16 cellular contexts compared by ENCODE assay signal in genomic region chr4:185113340-185113739, GRCh38. TPM values are rescaled to one million over a fixed set of nuclear protein-coding genes. Genes with fewer than 3 reads are reported as not detected.
A peak's percentile ranks its signal among the peaks of the same experiment; 100 is the strongest.
DNase-seq lines count a peak whose midpoint lies in the region; ATAC-seq and TF ChIP-seq lines count a peak whose summit lies in the region.
"Had no signal": no experiment of that assay in that cellular context is flagged by ENCODE, and none has a peak within 500 bp of the region (broad histone marks: within the 10 kb centered on the region; RNA-seq: fewer than 3 reads in every experiment).

No MANE protein-coding gene starts in this region.

- H3K27me3 ChIP-seq in heart left ventricle (no peaks in the 10 kb centered on the region), adipocyte (replicated peaks; ENCODE audit: control insufficient read depth, insufficient read depth, low read length) (no peaks in the 10 kb centered on the region), gastroesophageal sphincter (no peaks in the 10 kb centered on the region), stomach (no peaks in the 10 kb centered on the region)

- TF ChIP-seq EP300 in gastroesophageal sphincter (IDR thresholded peaks at IDR 0.05): no peak
- TF ChIP-seq EP300 in stomach (IDR thresholded peaks at IDR 0.05): no peak

- no peak overlapping the region for H3K9ac ChIP-seq in adipocyte (ENCODE audit: low read length)

- WGBS in heart left ventricle, 4 donors: 54 to 68% (median 61%) methylated on average over 2 of the region's 2 CpGs
- 53 to 88% methylated on average over 2 of the region's 2 CpGs for WGBS in gastroesophageal sphincter (ENCODE audit: low coverage in 1 of 2), 2 donors
- WGBS in stomach, 5 donors: 43 to 70% (median 54%) methylated on average over 2 of the region's 2 CpGs

- ATAC-seq in heart left ventricle (no peak), left ventricle myocardium superior (no peak), gastroesophageal sphincter (no peak)

- peak overlapping the region in 11 of 12 donors; percentile 66 to 94 (median 83) for H3K27ac ChIP-seq in heart left ventricle
- peak overlapping the region in 3 of 4 donors; percentile 71 to 79 (median 74) for H3K27ac ChIP-seq in gastroesophageal sphincter
- peak overlapping the region in 3 of 5 donors; percentile 80 to 83 (median 82) for H3K27ac ChIP-seq in stomach

- intact Hi-C loops in heart left ventricle (cut with DNase I): no loop called here
- intact Hi-C loops in left ventricle myocardium superior (cut with micrococcal nuclease): no loop called here
- intact Hi-C loops in stomach (cut with DNase I; ENCODE audit: low total_unique reads): no loop called here

- H3K4me1 ChIP-seq in heart left ventricle (peaks cover 5 to 47% (median 31%) of the 10 kb centered on the region in 12 donors), adipocyte (ENCODE audit: control insufficient read depth, insufficient read depth, low read length) (peaks cover 37% of the 10 kb centered on the region), gastroesophageal sphincter (peaks cover 0 to 32% (median 18%) of the 10 kb centered on the region in 3 donors), stomach (peaks cover 19 to 61% (median 42%) of the 10 kb centered on the region in 4 donors)

- TF ChIP-seq CTCF in heart left ventricle (IDR thresholded peaks at IDR 0.05): no peak
- no peak for TF ChIP-seq CTCF in gastroesophageal sphincter (IDR thresholded peaks at IDR 0.05)
- TF ChIP-seq CTCF in stomach (IDR thresholded peaks at IDR 0.05): no peak

- H3K36me3 ChIP-seq in heart left ventricle: no peaks in the 10 kb centered on the region
- H3K36me3 ChIP-seq in adipocyte (ENCODE audit: control insufficient read depth, insufficient read depth, low read length, severe bottlenecking): no peaks in the 10 kb centered on the region
- H3K36me3 ChIP-seq in gastroesophageal sphincter: no peaks in the 10 kb centered on the region
- H3K36me3 ChIP-seq in stomach: no peaks in the 10 kb centered on the region

- H3K4me3 ChIP-seq in heart left ventricle: no peak overlapping the region
- no peak overlapping the region for H3K4me3 ChIP-seq in adipocyte (ENCODE audit: low read length)
- H3K4me3 ChIP-seq in gastroesophageal sphincter: no peak overlapping the region
- no peak overlapping the region for H3K4me3 ChIP-seq in stomach

- TF ChIP-seq POLR2A in heart left ventricle (IDR thresholded peaks at IDR 0.05) (no peak), gastroesophageal sphincter (IDR thresholded peaks at IDR 0.05) (no peak), stomach (IDR thresholded peaks at IDR 0.05) (no peak)

- DNase-seq in heart left ventricle (no peak), left ventricle myocardium superior (no peak), adipocyte (ENCODE audit: low read depth) (peak; percentile 39), stomach (no peak), cortex of kidney (lab: John Stamatoyannopoulos, UW) (no peak), ecto neural progenitor cell (ENCODE audit: low spot score) (no peak), COLO668 (lab: John Stamatoyannopoulos, UW; ENCODE audit: unreplicated experiment) (no peak)
- DNase-seq: C1 segment of cervical spinal cord; DMS153; NCI-H1048; NCI-H146; NCI-H226; NCI-H526 treated with DMSO at 0.1 percent for 48 hours; NK-92 treated with Interleukin-12 subunit alpha and Interleukin-12 subunit beta, amount 100 ng/mL, for 24 hours; OCI-M1 had no signal

- H3K9me3 ChIP-seq in heart left ventricle (no peaks in the 10 kb centered on the region), adipocyte (ENCODE audit: control insufficient read depth, low read length) (no peaks in the 10 kb centered on the region), gastroesophageal sphincter (no peaks in the 10 kb centered on the region), stomach (no peaks in the 10 kb centered on the region)

RNA-seq across cellular contexts. Expression of gene SLC25A4, which starts 29.7 kb away (rescaled TPM):
- total RNA-seq in heart left ventricle (1,000 to 10,000 TPM in 8 of 9 donors, 100 to 1,000 TPM in 1; 878 to 2,214 (median 1,547) TPM), left ventricle myocardium superior (2,343 TPM), gastroesophageal sphincter (100 to 1,000 TPM; 122 to 180 (median 157) TPM), stomach (100 to 1,000 TPM in 1 of 5 donors, 10 to 100 TPM in 4; 10.7 to 140 (median 36.5) TPM)
- polyA plus RNA-seq in heart left ventricle (1,000 to 10,000 TPM in 1 of 2 donors, 100 to 1,000 TPM in 1; 935 to 1,170 TPM), stomach (10 to 100 TPM; 39.9 to 46.4 (median 46.3) TPM)

Comparison
In these comparisons a context has a peak if more than half of its experiments do, and no peak if none do; other contexts are left out.
1. RNA of gene SLC25A4, which starts 29.7 kb away (total RNA-seq): 2,343 TPM in left ventricle myocardium superior (single experiment) and 878 to 2,214 TPM in heart left ventricle; 122 to 180 TPM in gastroesophageal sphincter and 10.7 to 140 TPM in stomach; every median in the first group is over 4 times any median in the second.
2. Peak in every context shown above with its lines, with median percentiles within 50 percentile points of each other: H3K27ac ChIP-seq.